Comparison of ENCODE assay signal across 12 cellular contexts in the genomic region with DNA sequence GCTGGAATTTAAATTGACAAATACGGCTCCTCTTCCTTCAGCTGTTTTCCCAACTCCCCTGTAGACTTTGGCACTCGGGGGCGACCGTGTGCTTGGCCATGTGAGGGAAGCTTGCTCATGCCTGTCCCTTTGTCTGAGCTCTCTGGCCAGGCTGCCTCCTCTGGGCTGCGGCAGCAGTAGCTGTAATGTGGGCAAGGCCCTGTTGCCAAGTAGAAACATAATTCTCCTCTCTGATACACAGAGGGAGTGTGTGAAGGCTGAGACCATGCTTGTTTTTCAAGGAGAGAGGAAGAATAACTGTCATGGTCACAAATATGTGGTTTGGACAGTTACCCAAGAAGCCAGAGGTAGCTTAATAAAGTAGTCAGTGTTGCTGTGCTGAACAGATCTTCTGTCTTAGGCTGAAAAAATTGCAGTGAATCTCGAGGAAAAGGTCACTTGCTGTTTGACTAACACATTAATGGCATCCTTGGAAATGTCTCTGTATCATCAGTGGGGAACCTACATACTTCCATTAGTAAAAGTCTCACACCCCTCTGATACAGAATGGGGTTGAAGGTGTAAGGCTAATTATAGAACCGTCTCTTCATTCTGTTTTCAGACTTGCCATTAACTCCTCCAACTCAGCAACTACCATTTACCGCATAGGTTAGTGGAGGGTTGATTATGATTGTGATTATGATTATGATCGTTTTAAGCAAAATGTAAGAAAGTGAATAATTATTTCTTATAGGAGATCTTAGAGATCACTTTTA.
DNase-seq lines count a peak whose midpoint lies in the region; ATAC-seq and TF ChIP-seq lines count a peak whose summit lies in the region.
"Had no signal": no experiment of that assay in that cellular context is flagged by ENCODE, and none has a peak within 500 bp of the region (broad histone marks: within the 10 kb centered on the region; RNA-seq: fewer than 3 reads in every experiment).

No MANE protein-coding gene starts in this region.

- no peak overlapping the region for H3K4me3 ChIP-seq in heart right ventricle
- H3K4me3 ChIP-seq in choroid plexus epithelial cell (ENCODE audit: low read depth, low read length) = no peak overlapping the region
- no peak overlapping the region for H3K4me3 ChIP-seq in aorta (ENCODE audit: low read length in 2 of 2)

- H3K9me3 ChIP-seq in heart right ventricle (no peaks in the 10 kb centered on the region), aorta (ENCODE audit: control insufficient read depth, low read length) (no peaks in the 10 kb centered on the region)

- peaks cover 22% of the 10 kb centered on the region for H3K4me1 Mint-ChIP-seq in mesothelial cell of epicardium
- no peaks in the 10 kb centered on the region for H3K4me1 Mint-ChIP-seq in activated T-helper 2 cell treated with anti-CD3 and anti-CD28 coated beads, Interferon-gamma antibody, Interleukin-2, Interleukin-4, amounts not matched to agents 10 μg/mL and 5 μg/mL and 100 μg/mL, durations not matched to agents 14 hours and 24 hours and 36 hours (ENCODE audit: low read depth)
- H3K4me1 Mint-ChIP-seq: activated naive CD8-positive, alpha-beta T cell treated with anti-CD3 and anti-CD28 coated beads, Interleukin-2, amount 10 ng/mL, durations not matched to agents 7 days and 5 days had no signal

- peak in 1 of 9 donors; percentile 13 for TF ChIP-seq CTCF in heart right ventricle (IDR thresholded peaks at IDR 0.05)
- TF ChIP-seq CTCF in choroid plexus epithelial cell (conservative IDR thresholded peaks at IDR 0.05; ENCODE audit: low read depth, low read length) = no peak
- TF ChIP-seq CTCF in mesothelial cell of epicardium (IDR thresholded peaks at IDR 0.05; ENCODE audit: unreplicated experiment) = no peak

- H3K27ac ChIP-seq in heart right ventricle (peak overlapping the region in 5 of 10 donors; percentile 2 to 67 (median 57)), aorta (ENCODE audit: low read depth in 1 of 2, low read length in 2 of 2) (no peak overlapping the region)

- H3K4me1 ChIP-seq in heart right ventricle = peaks cover 0 to 27% (median 4%) of the 10 kb centered on the region in 9 donors
- peaks cover 0 to 3% of the 10 kb centered on the region in 2 donors for H3K4me1 ChIP-seq in aorta (ENCODE audit: control insufficient read depth in 1 of 2, insufficient read depth in 2 of 2, low read length in 2 of 2)

- H3K27me3 ChIP-seq in heart right ventricle (no peaks in the 10 kb centered on the region), aorta (ENCODE audit: control insufficient read depth in 1 of 2, insufficient read depth in 2 of 2, low read length in 1 of 2) (no peaks in the 10 kb centered on the region)

- peak overlapping the region; percentile 39 for H3K27ac Mint-ChIP-seq in mesothelial cell of epicardium
- no peak overlapping the region for H3K27ac Mint-ChIP-seq in activated T-helper 2 cell treated with anti-CD3 and anti-CD28 coated beads, Interferon-gamma antibody, Interleukin-2, Interleukin-4, amounts not matched to agents 10 μg/mL and 5 μg/mL and 100 μg/mL, durations not matched to agents 14 hours and 24 hours and 36 hours
- H3K27ac Mint-ChIP-seq: activated naive CD8-positive, alpha-beta T cell treated with anti-CD3 and anti-CD28 coated beads, Interleukin-2, amount 10 ng/mL, durations not matched to agents 7 days and 5 days had no signal

- H3K36me3 ChIP-seq in heart right ventricle (peaks cover 0 to 48% (median 0%) of the 10 kb centered on the region in 9 donors), aorta (ENCODE audit: control insufficient read depth in 1 of 2, insufficient read depth in 2 of 2, low read length in 1 of 2) (peaks cover 2 to 3% of the 10 kb centered on the region in 2 donors)

- no peaks in the 10 kb centered on the region for H3K27me3 Mint-ChIP-seq in mesothelial cell of epicardium (ENCODE audit: low read depth)
- H3K27me3 Mint-ChIP-seq in activated T-helper 2 cell treated with anti-CD3 and anti-CD28 coated beads, Interferon-gamma antibody, Interleukin-2, Interleukin-4, amounts not matched to agents 10 μg/mL and 5 μg/mL and 100 μg/mL, durations not matched to agents 14 hours and 24 hours and 36 hours (ENCODE audit: low read depth) = no peaks in the 10 kb centered on the region

- DNase-seq in heart right ventricle = peak in 1 of 2 donors; percentile 21
- DNase-seq in Right ventricle myocardium inferior (ENCODE audit: missing footprints) = no peak
- peak; percentile 39 for DNase-seq in choroid plexus epithelial cell (ENCODE audit: low read depth)
- DNase-seq in mesothelial cell of epicardium (ENCODE audit: low spot score in 2 of 2, unreplicated experiment in 2 of 2) = no peak
- peak; percentile 63 to 71 for DNase-seq in aorta
- no peak for DNase-seq in SKM-1 (lab: John Stamatoyannopoulos, UW; ENCODE audit: unreplicated experiment)
- no peak for DNase-seq in HuH-7 (ENCODE audit: low spot score)
- no peak for DNase-seq in activated T-helper 2 cell treated with anti-CD3 and anti-CD28 coated beads, Interferon-gamma antibody, Interleukin-2, Interleukin-4, amounts not matched to agents 10 μg/mL and 5 μg/mL and 100 μg/mL, durations not matched to agents 14 hours and 24 hours and 36 hours (ENCODE audit: low spot score)
- DNase-seq: activated naive CD8-positive, alpha-beta T cell treated with anti-CD3 and anti-CD28 coated beads, Interleukin-2, amount 10 ng/mL, durations not matched to agents 7 days and 5 days; DND-41; NCI-H2107; stimulated activated CD4-positive, alpha-beta T cell treated with anti-CD3 and anti-CD28 coated beads, Interleukin-4, amount 100 ng/mL, for 4 hours had no signal

- intact Hi-C loops in heart right ventricle (cut with DNase I) = no loop called here
- intact Hi-C loops in Right ventricle myocardium inferior (cut with DNase I) = no loop called here
- intact Hi-C loops in aorta (cut with DNase I) = no loop called here
- intact Hi-C loops in activated T-helper 2 cell treated with anti-CD3 and anti-CD28 coated beads, Interferon-gamma antibody, Interleukin-2, Interleukin-4, amounts not matched to agents 10 μg/mL and 5 μg/mL and 100 μg/mL, durations not matched to agents 14 hours and 24 hours and 36 hours (cut with micrococcal nuclease) = no loop called here

- H3K36me3 Mint-ChIP-seq in mesothelial cell of epicardium = peaks cover 30% of the 10 kb centered on the region
- no peaks in the 10 kb centered on the region for H3K36me3 Mint-ChIP-seq in activated T-helper 2 cell treated with anti-CD3 and anti-CD28 coated beads, Interferon-gamma antibody, Interleukin-2, Interleukin-4, amounts not matched to agents 10 μg/mL and 5 μg/mL and 100 μg/mL, durations not matched to agents 14 hours and 24 hours and 36 hours (ENCODE audit: low read depth)
- H3K36me3 Mint-ChIP-seq: activated naive CD8-positive, alpha-beta T cell treated with anti-CD3 and anti-CD28 coated beads, Interleukin-2, amount 10 ng/mL, durations not matched to agents 7 days and 5 days had no signal

- WGBS in heart right ventricle, 2 donors = 68 to 71% methylated on average over 9 of the region's 9 CpGs
- WGBS in aorta, 2 donors = 35 to 36% methylated on average over 9 of the region's 9 CpGs

- ATAC-seq in heart right ventricle = peak in 7 of 8 donors; percentile 23 to 86 (median 75)
- no peak for ATAC-seq in Right ventricle myocardium inferior
- peak; percentile 68 for ATAC-seq in aorta (ENCODE audit: low FRiP score)

- H3K9me3 Mint-ChIP-seq in mesothelial cell of epicardium = no peaks in the 10 kb centered on the region
- no peaks in the 10 kb centered on the region for H3K9me3 Mint-ChIP-seq in activated T-helper 2 cell treated with anti-CD3 and anti-CD28 coated beads, Interferon-gamma antibody, Interleukin-2, Interleukin-4, amounts not matched to agents 10 μg/mL and 5 μg/mL and 100 μg/mL, durations not matched to agents 14 hours and 24 hours and 36 hours
- H3K9me3 Mint-ChIP-seq: activated naive CD8-positive, alpha-beta T cell treated with anti-CD3 and anti-CD28 coated beads, Interleukin-2, amount 10 ng/mL, durations not matched to agents 7 days and 5 days had no signal

- no peak overlapping the region for H3K4me3 Mint-ChIP-seq in mesothelial cell of epicardium
- no peak overlapping the region for H3K4me3 Mint-ChIP-seq in activated T-helper 2 cell treated with anti-CD3 and anti-CD28 coated beads, Interferon-gamma antibody, Interleukin-2, Interleukin-4, amounts not matched to agents 10 μg/mL and 5 μg/mL and 100 μg/mL, durations not matched to agents 14 hours and 24 hours and 36 hours (ENCODE audit: low read depth)
- H3K4me3 Mint-ChIP-seq: activated naive CD8-positive, alpha-beta T cell treated with anti-CD3 and anti-CD28 coated beads, Interleukin-2, amount 10 ng/mL, durations not matched to agents 7 days and 5 days had no signal

Comparison
In these comparisons a context has a peak if more than half of its experiments do, and no peak if none do; other contexts are left out.
1. DNase-seq: peak in choroid plexus epithelial cell (single experiment) and aorta (2 of 2); none in Right ventricle myocardium inferior (single experiment), mesothelial cell of epicardium (0 of 2), SKM-1 (single experiment), HuH-7 (single experiment) and activated T-helper 2 cell treated with anti-CD3 and anti-CD28 coated beads, Interferon-gamma antibody, Interleukin-2, Interleukin-4, amounts not matched to agents 10 μg/mL and 5 μg/mL and 100 μg/mL, durations not matched to agents 14 hours and 24 hours and 36 hours (single experiment).